Comparison of ENCODE assay signal across 8 cellular contexts in genomic region chr4:52234539-52235174, GRCh38.
A peak's percentile ranks its signal among the peaks of the same experiment; 100 is the strongest.
DNase-seq lines count a peak whose midpoint lies in the region; ATAC-seq and TF ChIP-seq lines count a peak whose summit lies in the region.

No MANE protein-coding gene starts in this region.

- H3F3A ChIP-seq in smooth muscle cell (ENCODE audit: low read depth): no peaks in the 10 kb centered on the region

- ATAC-seq in GM18505 (IDR thresholded peaks at IDR 0.05; ENCODE audit: unreplicated experiment) (no peak), HG03439 (IDR thresholded peaks at IDR 0.05; ENCODE audit: unreplicated experiment) (no peak)

- H3K4me2 ChIP-seq in smooth muscle cell: no peak overlapping the region

- no peaks in the 10 kb centered on the region for H3K79me2 ChIP-seq in smooth muscle cell (ENCODE audit: low read depth)

- H3K9me3 ChIP-seq in smooth muscle cell (replicated peaks; ENCODE audit: low read depth): no peaks in the 10 kb centered on the region
- H3K9me3 ChIP-seq in effector memory CD4-positive, alpha-beta T cell (ENCODE audit: control insufficient read depth, low read length): no peaks in the 10 kb centered on the region

- no peaks in the 10 kb centered on the region for H3K36me3 ChIP-seq in smooth muscle cell (ENCODE audit: low read depth)
- no peaks in the 10 kb centered on the region for H3K36me3 ChIP-seq in effector memory CD4-positive, alpha-beta T cell (ENCODE audit: control insufficient read depth, insufficient read depth, low read length)

- H3K27ac ChIP-seq in smooth muscle cell (ENCODE audit: low read depth): no peak overlapping the region
- no peak overlapping the region for H3K27ac ChIP-seq in effector memory CD4-positive, alpha-beta T cell (ENCODE audit: insufficient read depth, low read length, poor library complexity, severe bottlenecking)

- H3K4me3 ChIP-seq in smooth muscle cell: peak overlapping the region; percentile 7
- H3K4me3 ChIP-seq in effector memory CD4-positive, alpha-beta T cell (ENCODE audit: insufficient read depth, low read depth, low read length, poor library complexity, severe bottlenecking): no peak overlapping the region

- H4K20me1 ChIP-seq in smooth muscle cell (ENCODE audit: low read depth): no peaks in the 10 kb centered on the region

- H3K27me3 ChIP-seq in smooth muscle cell (ENCODE audit: low read depth): no peaks in the 10 kb centered on the region
- no peaks in the 10 kb centered on the region for H3K27me3 ChIP-seq in effector memory CD4-positive, alpha-beta T cell (replicated peaks; ENCODE audit: control insufficient read depth, insufficient read depth, low read length, poor library complexity, severe bottlenecking)

- DNase-seq in NCI-H82 (lab: John Stamatoyannopoulos, UW) (peak; percentile 2), NCI-H82 treated with DMSO at 0.1 percent for 48 hours (lab: John Stamatoyannopoulos, UW; ENCODE audit: unreplicated experiment) (no peak), SHP77 treated with DMSO at 0.1 percent for 48 hours (lab: John Stamatoyannopoulos, UW) (peak; percentile 59), globus pallidus (ENCODE audit: low spot score) (peak; percentile 17), smooth muscle cell (lab: John Stamatoyannopoulos, UW; ENCODE audit: unreplicated experiment) (no peak)
- no peak for DNase-seq in effector memory CD4-positive, alpha-beta T cell

- peak; percentile 67 for TF ChIP-seq CTCF in smooth muscle cell (IDR thresholded peaks at IDR 0.05; ENCODE audit: borderline replicate concordance, insufficient read depth, poor library complexity, severe bottlenecking)

- TF ChIP-seq POLR2A in GM18505 (IDR thresholded peaks at IDR 0.05; ENCODE audit: borderline replicate concordance, extremely low read depth, insufficient read depth, insufficient read length): no peak

- H3K9ac ChIP-seq in smooth muscle cell (ENCODE audit: low read depth): no peak overlapping the region

- H3K4me1 ChIP-seq in smooth muscle cell (ENCODE audit: low read depth): no peaks in the 10 kb centered on the region
- no peaks in the 10 kb centered on the region for H3K4me1 ChIP-seq in effector memory CD4-positive, alpha-beta T cell (ENCODE audit: control insufficient read depth, insufficient read depth, low read length, poor library complexity, severe bottlenecking)

- no peak overlapping the region for H2AFZ ChIP-seq in smooth muscle cell (ENCODE audit: low read depth)

- 59% methylated on average over 5 of the region's 5 CpGs for WGBS in smooth muscle cell (ENCODE audit: low lambda C conversion rate)

Comparison
In these comparisons a context has a peak if more than half of its experiments do, and no peak if none do; other contexts are left out.
1. DNase-seq: peak in NCI-H82 (single experiment), SHP77 treated with DMSO at 0.1 percent for 48 hours (single experiment) and globus pallidus (single experiment); none in NCI-H82 treated with DMSO at 0.1 percent for 48 hours (single experiment), smooth muscle cell (single experiment) and effector memory CD4-positive, alpha-beta T cell (0 of 3).